Comparison of ENCODE assay signal across 1 cellular context in genomic region chr5:1474875-1475543, GRCh38.
TF ChIP-seq lines count a peak whose summit lies in the region.

No MANE protein-coding gene starts in this region.

TF ChIP-seq in HepG2, 621 proteins besides CTCF, POLR2A, EP300 and RAD21:
- TF ChIP-seq ZNF768 (CRISPR knock-in tag; IDR thresholded peaks at IDR 0.05) (no peak), KMT2A (CRISPR knock-in tag; IDR thresholded peaks at IDR 0.05) (no peak), ZNF790 (CRISPR knock-in tag; IDR thresholded peaks at IDR 0.05; ENCODE audit: borderline replicate concordance) (no peak), ZNF468 (CRISPR knock-in tag; IDR thresholded peaks at IDR 0.05) (no peak), ZNF761 (CRISPR knock-in tag; conservative IDR thresholded peaks at IDR 0.05) (no peak), PBX2 (CRISPR knock-in tag; IDR thresholded peaks at IDR 0.05) (no peak), HOXA3 (CRISPR knock-in tag; IDR thresholded peaks at IDR 0.05) (no peak), JARID2 (CRISPR knock-in tag; IDR thresholded peaks at IDR 0.05; ENCODE audit: insufficient replicate concordance) (no peak), MNT (IDR thresholded peaks at IDR 0.05) (no peak), ZUFSP (CRISPR knock-in tag; IDR thresholded peaks at IDR 0.05; ENCODE audit: borderline replicate concordance) (no peak), SIN3B (IDR thresholded peaks at IDR 0.05; ENCODE audit: low read length) (no peak), MXD3 (CRISPR knock-in tag; IDR thresholded peaks at IDR 0.05) (no peak), TFDP2 (CRISPR knock-in tag; IDR thresholded peaks at IDR 0.05) (no peak), CC2D1A (CRISPR knock-in tag; IDR thresholded peaks at IDR 0.05) (no peak), ZNF597 (CRISPR knock-in tag; IDR thresholded peaks at IDR 0.05) (no peak)
TF ChIP-seq in HepG2: peak in this region for 0.
